Comparison of ENCODE assay signal across 1 cellular context in the genomic region with DNA sequence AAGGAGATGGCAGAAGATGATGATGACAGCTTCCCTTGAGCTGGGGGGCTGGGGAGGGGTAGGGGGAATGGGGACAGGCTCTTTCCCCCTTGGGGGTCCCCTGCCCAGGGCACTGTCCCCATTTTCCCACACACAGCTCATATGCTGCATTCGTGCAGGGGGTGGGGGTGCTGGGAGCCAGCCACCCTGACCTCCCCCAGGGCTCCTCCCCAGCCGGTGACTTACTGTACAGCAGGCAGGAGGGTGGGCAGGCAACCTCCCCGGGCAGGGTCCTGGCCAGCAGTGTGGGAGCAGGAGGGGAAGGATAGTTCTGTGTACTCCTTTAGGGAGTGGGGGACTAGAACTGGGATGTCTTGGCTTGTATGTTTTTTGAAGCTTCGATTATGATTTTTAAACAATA.
A peak's percentile ranks its signal among the peaks of the same experiment; 100 is the strongest.
TF ChIP-seq lines count a peak whose summit lies in the region.

No MANE protein-coding gene starts in this region.

TF ChIP-seq in GM12878, 131 proteins besides CTCF, POLR2A, EP300 and RAD21:
- TF ChIP-seq CHD4 (IDR thresholded peaks at IDR 0.05) (no peak), PAX8 (IDR thresholded peaks at IDR 0.05) (no peak), NRF1 (conservative IDR thresholded peaks at IDR 0.05; ENCODE audit: low read depth, low read length) (no peak), ZNF274 (IDR thresholded peaks at IDR 0.05; ENCODE audit: insufficient read depth, insufficient read length) (no peak), TCF3 (IDR thresholded peaks at IDR 0.05; ENCODE audit: borderline replicate concordance, insufficient read depth, low read depth, low read length) (no peak), ZNF207 (IDR thresholded peaks at IDR 0.05; ENCODE audit: borderline replicate concordance) (no peak), POLR2AphosphoS5 (IDR thresholded peaks at IDR 0.05; ENCODE audit: low read length) (0 out of 2 replicates have a peak, but pooled peaks have one; percentile 14)
